ENCODE assay signal across 30 cellular contexts in genomic region chr15:59723686-59724336, GRCh38.
"Had no signal": no experiment of that assay in that cellular context is flagged by ENCODE, and none has a peak within 500 bp of the region (broad histone marks: within the 10 kb centered on the region; RNA-seq: fewer than 3 reads in every experiment).

No MANE protein-coding gene starts in this region.

- H3K36me3 Mint-ChIP-seq: activated naive CD8-positive, alpha-beta T cell; mesothelial cell of epicardium; naive thymus-derived CD4-positive, alpha-beta T cell; stimulated activated naive B cell treated with anti-CD40 and anti-IgM and Interleukin-4, amounts not matched to agents 10 μg/mL and 1 μg/mL and 100 μg/mL, for 72 hours had no signal

- H3K27ac ChIP-seq: cardiac muscle cell, colonic mucosa, dorsolateral prefrontal cortex, foreskin keratinocyte, heart right ventricle, pancreas, prostate gland, stomach, thyroid gland, upper lobe of left lung had no signal

- H3K27ac Mint-ChIP-seq: activated B cell treated with CpG ODN at 0.5 μM for 24 hours; activated naive CD8-positive, alpha-beta T cell; activated T-cell treated with anti-CD3 and anti-CD28 coated beads, Interleukin-2, amount 50 U/mL, for 72 hours; mesothelial cell of epicardium; naive thymus-derived CD4-positive, alpha-beta T cell; stimulated activated naive B cell treated with anti-CD40 and anti-IgM and Interleukin-4, amounts not matched to agents 10 μg/mL and 1 μg/mL and 100 μg/mL, for 72 hours; T-helper 2 cell treated with Interferon-gamma antibody and Interleukin-4, amounts not matched to agents 5 μg/mL and 100 μg/mL, for 36 hours had no signal

- H3K4me1 ChIP-seq: colonic mucosa, foreskin keratinocyte, heart right ventricle, pancreas, prostate gland, thyroid gland had no signal

- H3K27me3 Mint-ChIP-seq: activated naive CD8-positive, alpha-beta T cell had no signal

- DNase-seq: activated B cell treated with CpG ODN at 0.5 μM for 24 hours; activated CD4-positive, alpha-beta T cell treated with anti-CD3 and anti-CD28 coated beads, Interleukin-2, amount 50 U/mL, for 1 hour; activated naive CD4-positive, alpha-beta T cell; activated T-cell treated with anti-CD3 and anti-CD28 coated beads for 4 hours; activated T-cell treated with anti-CD3 and anti-CD28 coated beads, Interleukin-2, amount 50 U/mL, for 72 hours; anterior cingulate cortex; cerebellar nuclear complex; colonic mucosa; dorsolateral prefrontal cortex; effector memory CD4-positive, alpha-beta T cell; erythroblast; foreskin keratinocyte; heart right ventricle; left ventricle myocardium superior; naive thymus-derived CD4-positive, alpha-beta T cell; nucleus accumbens; stimulated activated CD4-positive, alpha-beta T cell treated with anti-CD3 and anti-CD28 coated beads, Interleukin-15, amount 100 ng/mL, for 24 hours; stimulated activated CD4-positive, alpha-beta T cell treated with anti-CD3 and anti-CD28 coated beads, Interleukin-2, amount 100 ng/mL, for 24 hours; stimulated activated naive B cell treated with anti-CD40 and anti-IgM and Interleukin-4, amounts not matched to agents 10 μg/mL and 1 μg/mL and 100 μg/mL, for 72 hours; stomach; T-helper 1 cell; thyroid gland had no signal

- ATAC-seq: activated T-cell treated with anti-CD3 and anti-CD28 coated beads, Interleukin-2, amount 50 U/mL, for 72 hours; foreskin keratinocyte; heart right ventricle; left ventricle myocardium superior; naive thymus-derived CD4-positive, alpha-beta T cell; stimulated activated naive B cell treated with anti-CD40 and anti-IgM and Interleukin-4, amounts not matched to agents 10 μg/mL and 1 μg/mL and 100 μg/mL, for 72 hours had no signal

- H3K4me3 ChIP-seq: cardiac muscle cell, colonic mucosa, dorsolateral prefrontal cortex, heart right ventricle, pancreas, prostate gland, stomach, thyroid gland, upper lobe of left lung had no signal

- H3K4me3 Mint-ChIP-seq: activated B cell treated with CpG ODN at 0.5 μM for 24 hours; activated naive CD8-positive, alpha-beta T cell; activated T-cell treated with anti-CD3 and anti-CD28 coated beads, Interleukin-2, amount 50 U/mL, for 72 hours; mesothelial cell of epicardium; naive thymus-derived CD4-positive, alpha-beta T cell; neural crest cell; stimulated activated naive B cell treated with anti-CD40 and anti-IgM and Interleukin-4, amounts not matched to agents 10 μg/mL and 1 μg/mL and 100 μg/mL, for 72 hours; T-helper 2 cell treated with Interferon-gamma antibody and Interleukin-4, amounts not matched to agents 5 μg/mL and 100 μg/mL, for 36 hours had no signal

- H3K27me3 ChIP-seq: cardiac muscle cell, colonic mucosa, foreskin keratinocyte, pancreas, thyroid gland, upper lobe of left lung had no signal

- H3K4me1 Mint-ChIP-seq: activated B cell treated with CpG ODN at 0.5 μM for 24 hours; mesothelial cell of epicardium; stimulated activated naive B cell treated with anti-CD40 and anti-IgM and Interleukin-4, amounts not matched to agents 10 μg/mL and 1 μg/mL and 100 μg/mL, for 72 hours had no signal

- H3K36me3 ChIP-seq: cardiac muscle cell, colonic mucosa, heart right ventricle, pancreas, prostate gland, stomach, thyroid gland, upper lobe of left lung had no signal

- H3K9me3 ChIP-seq: colonic mucosa, heart right ventricle, pancreas, prostate gland, stomach, thyroid gland, upper lobe of left lung had no signal

- H3K9me3 Mint-ChIP-seq: activated B cell treated with CpG ODN at 0.5 μM for 24 hours; activated T-cell treated with anti-CD3 and anti-CD28 coated beads, Interleukin-2, amount 50 U/mL, for 72 hours; mesothelial cell of epicardium; neural crest cell; stimulated activated naive B cell treated with anti-CD40 and anti-IgM and Interleukin-4, amounts not matched to agents 10 μg/mL and 1 μg/mL and 100 μg/mL, for 72 hours; T-helper 2 cell treated with Interferon-gamma antibody and Interleukin-4, amounts not matched to agents 5 μg/mL and 100 μg/mL, for 36 hours had no signal
